31 cellular contexts compared by ENCODE assay signal in the genomic region with DNA sequence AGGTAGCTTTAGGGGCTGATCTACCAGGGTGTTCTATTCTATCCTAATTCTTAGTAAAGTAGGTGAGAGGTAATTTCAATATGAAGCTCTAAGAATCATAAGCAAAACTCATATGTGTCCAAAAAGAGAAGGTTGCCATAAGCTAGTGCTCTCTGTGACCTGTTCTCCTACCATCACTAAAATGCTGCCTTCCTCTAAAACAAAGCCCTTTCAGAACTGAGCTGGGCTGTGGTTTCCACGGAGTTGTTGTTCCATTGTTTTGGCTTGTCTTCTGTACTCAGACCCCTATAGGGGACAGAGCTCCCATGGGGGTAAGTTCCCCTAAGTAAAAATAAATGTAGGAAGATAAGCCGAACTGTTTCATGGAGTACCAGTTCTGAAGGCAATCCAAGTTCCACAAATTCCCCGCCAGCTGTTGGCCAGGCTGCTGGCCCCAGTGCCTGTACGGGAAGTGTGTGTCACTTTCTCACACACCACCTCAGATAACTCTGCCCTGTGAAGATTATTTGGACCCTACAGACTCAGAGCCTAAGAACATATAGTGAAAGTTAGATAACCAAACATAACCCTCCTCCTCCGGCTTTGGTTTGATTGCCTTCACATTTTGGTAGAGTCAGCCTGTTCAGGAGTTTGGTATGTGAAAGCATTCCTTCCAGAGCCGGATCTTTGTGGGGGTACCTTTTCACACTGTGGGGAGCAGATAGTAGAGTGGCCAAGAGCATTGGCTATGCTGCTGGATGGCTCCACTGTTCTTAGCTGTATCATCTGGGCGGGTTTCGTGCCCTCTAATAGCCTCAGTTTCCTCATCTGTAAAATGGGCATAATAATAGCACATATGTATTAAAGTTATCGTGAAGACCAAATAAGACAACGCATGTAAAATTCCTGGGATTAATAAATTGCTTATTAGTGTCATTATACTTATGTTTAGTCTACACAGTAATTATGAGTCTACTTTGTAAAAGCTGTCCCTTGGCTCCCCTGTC. TPM values are rescaled to one million over a fixed set of nuclear protein-coding genes. Genes with fewer than 3 reads are reported as not detected.
A peak's percentile ranks its signal among the peaks of the same experiment; 100 is the strongest.
DNase-seq lines count a peak whose midpoint lies in the region; ATAC-seq, FAIRE-seq and TF ChIP-seq lines count a peak whose summit lies in the region.
"Had no signal": no experiment of that assay in that cellular context is flagged by ENCODE, and none has a peak within 500 bp of the region (broad histone marks: within the 10 kb centered on the region; RNA-seq: fewer than 3 reads in every experiment).

No MANE protein-coding gene starts in this region.

- intact Hi-C loops in K562 (cut with micrococcal nuclease) (no loop called here), left ventricle myocardium inferior (cut with micrococcal nuclease) (no loop called here)

- H3K36me3 ChIP-seq in K562 (ENCODE audit: control insufficient read depth, insufficient read depth, low read length) (no peaks in the 10 kb centered on the region), left ventricle myocardium inferior (no peaks in the 10 kb centered on the region), skeletal muscle tissue (ENCODE audit: control insufficient read depth in 3 of 3, insufficient read depth in 3 of 3, low read length in 3 of 3) (no peaks in the 10 kb centered on the region)
- H3K36me3 ChIP-seq: SJSA1, vagina had no signal

- no peak for FAIRE-seq in K562 (lab: Jason Lieb, UNC)
- FAIRE-seq: kidney, TTC549 had no signal

- H3K4me1 ChIP-seq in K562 (replicated peaks in 1 of 2; ENCODE audit: control insufficient read depth in 2 of 2, insufficient read depth in 2 of 2, low read length in 2 of 2) = no peaks in the 10 kb centered on the region
- peaks cover 35% of the 10 kb centered on the region for H3K4me1 ChIP-seq in left ventricle myocardium inferior
- H3K4me1 ChIP-seq in skeletal muscle tissue (ENCODE audit: control insufficient read depth in 3 of 3, insufficient read depth in 3 of 3, low read length in 3 of 3) = peaks cover 5 to 9% (median 9%) of the 10 kb centered on the region in 3 donors
- H3K4me1 ChIP-seq: SJSA1, testis, vagina had no signal

- no peak for TF ChIP-seq EP300 in K562 (IDR thresholded peaks at IDR 0.05; ENCODE audit: low read length)

- TF ChIP-seq CTCF in K562 (IDR thresholded peaks at IDR 0.05 in 2 of 3, conservative IDR thresholded peaks at IDR 0.05 in 1 of 3; ENCODE audit: insufficient read depth in 2 of 3, low read depth in 1 of 3, low read length in 3 of 3) (no peak), left ventricle myocardium inferior (IDR thresholded peaks at IDR 0.05; ENCODE audit: borderline replicate concordance) (no peak)

- H3K9ac ChIP-seq in K562 (ENCODE audit: insufficient read depth in 1 of 2, low read depth in 2 of 2, low read length in 2 of 2) (no peak overlapping the region), skeletal muscle tissue (ENCODE audit: low read depth in 1 of 3, low read length in 3 of 3) (no peak overlapping the region)

- ATAC-seq in K562 = no peak
- ATAC-seq in esophagus mucosa = no peak
- no peak for ATAC-seq in GM21423 (IDR thresholded peaks at IDR 0.05; ENCODE audit: unreplicated experiment)
- no peak for ATAC-seq in HG02840 (IDR thresholded peaks at IDR 0.05; ENCODE audit: low FRiP score, unreplicated experiment)
- ATAC-seq in GM21367 (IDR thresholded peaks at IDR 0.05; ENCODE audit: unreplicated experiment) = no peak
- ATAC-seq: activated naive CD8-positive, alpha-beta T cell treated with anti-CD3 and anti-CD28 coated beads, Interleukin-2, amount 50 U/mL, for 24 hours had no signal

- POLR2A ChIA-PET in K562 (lab: Yijun Ruan, JAX) = interaction anchor here (0.5 kb wide), 1 partner anchor 193 kb away, joined by 3 read pairs; no protein-coding TSS in a partner anchor

- DNase-seq in RPMI7951 (ENCODE audit: low read depth) = peak; percentile 65
- DNase-seq in K562 (ENCODE audit: extremely low read depth in 1 of 4, low spot score in 3 of 4) = no peak
- peak; percentile 50 for DNase-seq in left ventricle myocardium inferior
- DNase-seq: activated gamma-delta T cell; activated naive CD8-positive, alpha-beta T cell treated with anti-CD3 and anti-CD28 coated beads, Interleukin-2, amount 50 U/mL, for 24 hours; activated T-cell treated with anti-CD3 and anti-CD28 coated beads, Interleukin-2, amount 50 U/mL, for 1 hour; Calu3; H7; kidney; NCI-H1048; NCI-H187 treated with DMSO at 0.1 percent for 48 hours; NCI-H748 treated with DMSO at 0.1 percent for 48 hours; stimulated activated CD4-positive, alpha-beta T cell treated with anti-CD3 and anti-CD28 coated beads, Interleukin-12 subunit alpha, Interleukin-12 subunit beta, amount 100 ng/mL, for 4 hours; stimulated activated CD4-positive, alpha-beta T cell treated with anti-CD3 and anti-CD28 coated beads, Interleukin-4, amount 100 ng/mL, for 4 hours; stimulated activated naive CD4-positive, alpha-beta T cell; T-helper 1 cell; testis had no signal

- no peak overlapping the region for H3K27ac ChIP-seq in K562 (ENCODE audit: extremely low read depth, low read depth, low read length)
- H3K27ac ChIP-seq in left ventricle myocardium inferior (replicated peaks) = peak overlapping the region; percentile 74
- peak overlapping the region; percentile 1 for H3K27ac ChIP-seq in skeletal muscle tissue (ENCODE audit: low read depth, low read length)
- H3K27ac ChIP-seq: C4-2B, HL-60, SJSA1, testis, vagina had no signal

- in situ Hi-C loops in K562 (cut with MboI) = no loop called here

- H3K9me3 ChIP-seq in K562 (replicated peaks; ENCODE audit: control insufficient read depth, insufficient read depth, low read depth, low read length) (no peaks in the 10 kb centered on the region), left ventricle myocardium inferior (replicated peaks) (no peaks in the 10 kb centered on the region), skeletal muscle tissue (ENCODE audit: control insufficient read depth in 3 of 3, low read length in 3 of 3) (no peaks in the 10 kb centered on the region)
- H3K9me3 ChIP-seq: SJSA1, testis, vagina had no signal

- no peaks in the 10 kb centered on the region for H3K9me1 ChIP-seq in K562 (ENCODE audit: control insufficient read depth, insufficient read depth, low read length)

- under 1% methylated on average over 10 of the region's 10 CpGs for WGBS in K562 (ENCODE audit: insufficient coverage, low coverage, missing lambda C conversion rate)

- H3K79me2 ChIP-seq in K562 (ENCODE audit: control insufficient read depth, insufficient read depth, low read length) = no peaks in the 10 kb centered on the region

- H3K4me3 ChIP-seq in K562 (no peak overlapping the region), left ventricle myocardium inferior (no peak overlapping the region), skeletal muscle tissue (ENCODE audit: low read length in 3 of 3) (no peak overlapping the region)
- H3K4me3 ChIP-seq: SJSA1, testis, vagina had no signal

- TF ChIP-seq RAD21 in K562 (CRISPR knock-in tag; conservative IDR thresholded peaks at IDR 0.05 in 1 of 2, IDR thresholded peaks at IDR 0.05 in 1 of 2) = no peak

- no peak overlapping the region for H2AFZ ChIP-seq in K562 (ENCODE audit: low read depth, low read length)

- CTCF ChIA-PET in K562 (lab: Yijun Ruan, JAX; ENCODE audit: low intra/inter-chr PET ratio) = no interaction called here

- no peak for TF ChIP-seq POLR2A in K562 (conservative IDR thresholded peaks at IDR 0.05)

- H3K27me3 ChIP-seq in K562 (ENCODE audit: control insufficient read depth in 2 of 2, insufficient read depth in 2 of 2, low read length in 2 of 2) = peaks cover 1 to 4% of the 10 kb centered on the region in 2 experiments; a peak in 2 of 5 replicates
- no peaks in the 10 kb centered on the region for H3K27me3 ChIP-seq in left ventricle myocardium inferior (ENCODE audit: low read depth)
- H3K27me3 ChIP-seq in skeletal muscle tissue (ENCODE audit: control insufficient read depth in 3 of 3, insufficient read depth in 3 of 3, low read length in 3 of 3) = no peaks in the 10 kb centered on the region
- H3K27me3 ChIP-seq: SJSA1, testis, vagina had no signal

- H3K4me2 ChIP-seq in K562 (ENCODE audit: insufficient read depth, low read length) = no peak overlapping the region

- BruUV-seq in K562 (replicated peaks; lab: Mats Ljungman, UMichigan) = no TSS peak

- H4K20me1 ChIP-seq in K562 (replicated peaks; ENCODE audit: control insufficient read depth, insufficient read depth, low read length) = no peaks in the 10 kb centered on the region

TF ChIP-seq in K562, 482 proteins besides CTCF, POLR2A, EP300 and RAD21 (continues in another document):
- peak; percentile 71 for TF ChIP-seq RBM25 (IDR thresholded peaks at IDR 0.05; ENCODE audit: low read depth, low read length, severe bottlenecking)
- no peak for TF ChIP-seq KLF10 (CRISPR knock-in tag; IDR thresholded peaks at IDR 0.05)
- TF ChIP-seq MTA2 (IDR thresholded peaks at IDR 0.05; ENCODE audit: low read depth) = no peak
- TF ChIP-seq CXXC5 (CRISPR knock-in tag; IDR thresholded peaks at IDR 0.05) = no peak
- no peak for TF ChIP-seq SMARCA5 (IDR thresholded peaks at IDR 0.05)
- no peak for TF ChIP-seq SNRNP70 (optimal IDR thresholded peaks at IDR 0.05; ENCODE audit: low read depth, low read length)

RNA-seq across cellular contexts. Expression of gene DPT, which starts 10.8 kb away (rescaled TPM):
- 71.3 and 75.6 TPM in 2 replicates for total RNA-seq in RPMI7951 (2014; rRNA removed; shearing (Covaris generic))
- not detected in 2 replicates for total RNA-seq in K562 (2011; cell fraction: chromatin; rRNA removed; ENCODE audit: low replicate concordance)
- not detected in 2 replicates for total RNA-seq in K562 (2011; cell fraction: nucleolus; rRNA removed)
- not detected in 2 replicates for total RNA-seq in K562 (2011; cell fraction: nucleoplasm; rRNA removed)
- not detected in 2 replicates for total RNA-seq in K562 (2014; rRNA removed)
- not detected in 2 replicates for total RNA-seq in K562 (2014; rRNA removed; fragmentation: Illumina TruSeq; extraction: Trizol)
- total RNA-seq in K562 (2015; rRNA removed; fragmentation: Illumina TruSeq; extraction: Trizol) = not detected in 2 replicates
- not detected in 2 replicates for total RNA-seq in K562 (2021)
- not detected in 2 replicates for polyA plus RNA-seq in K562 (2011; rRNA removed)
- polyA plus RNA-seq in K562 (2011; cell fraction: cytosol; rRNA removed) = not detected in 2 replicates
- not detected in 2 replicates for polyA plus RNA-seq in K562 (2011; cell fraction: nucleus; rRNA removed)
- polyA plus RNA-seq in K562 (2012) = not detected in 2 replicates
- polyA plus RNA-seq in K562 (2014; fragmentation: Illumina TruSeq; extraction: Trizol) = not detected in 2 replicates
- not detected for polyA plus RNA-seq in K562 (2014; fragmentation: Nextera tagmentation; extraction: Ambion mirVana)
- polyA plus RNA-seq in K562 (2014; rRNA removed) = not detected in 2 replicates
- not detected in 2 replicates for polyA minus RNA-seq in K562 (2011; rRNA and poly(A)+ RNA removed)
- polyA minus RNA-seq in K562 (2011; cell fraction: cytosol; rRNA and poly(A)+ RNA removed) = not detected in 2 replicates
- polyA minus RNA-seq in K562 (2011; cell fraction: nucleus; rRNA and poly(A)+ RNA removed) = not detected in 2 replicates
- 45.6 TPM for total RNA-seq in left ventricle myocardium inferior
- 74.6 TPM for total RNA-seq in skeletal muscle tissue
- 0.56 TPM for total RNA-seq in esophagus mucosa
- total RNA-seq: Calu3, H7, LHCN-M2, lung microvascular endothelial cell, renal cortical epithelial cell, SJSA1 had no signal
- polyA plus RNA-seq: AG04450 had no signal

Comparison
In these comparisons a context has a peak if more than half of its experiments do, and no peak if none do; other contexts are left out.
1. DNase-seq: peak in RPMI7951 (single experiment) and left ventricle myocardium inferior (single experiment); none in K562 (0 of 4).
2. RNA of gene DPT, which starts 10.8 kb away (total RNA-seq): 74.6 TPM in skeletal muscle tissue (single experiment), 71.3 to 75.6 TPM in RPMI7951 and 45.6 TPM in left ventricle myocardium inferior (single experiment); 0.56 TPM in esophagus mucosa (single experiment) and not detected in K562; every median in the first group is over 10 times any median in the second.